Comparison of ENCODE assay signal across 18 cellular contexts in the genomic region with DNA sequence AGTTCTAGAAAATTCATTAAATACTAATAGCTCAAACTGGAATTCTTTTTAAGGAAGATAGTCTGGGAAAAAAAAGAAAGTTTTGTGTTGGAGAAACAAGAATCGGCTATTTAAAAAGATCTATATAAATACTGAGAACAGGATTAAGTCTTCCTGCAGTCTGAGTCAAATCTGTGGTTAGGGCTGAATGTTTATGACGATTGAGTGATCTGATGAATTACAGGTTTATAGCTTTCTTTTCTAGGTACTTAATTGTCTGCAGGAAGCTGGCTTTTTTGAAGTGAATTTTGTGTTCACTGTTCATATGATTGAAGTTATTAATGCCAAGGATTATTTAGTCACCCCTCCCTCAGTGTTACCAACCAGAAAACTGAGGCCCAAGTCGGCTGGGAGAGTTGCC. TPM values are rescaled to one million over a fixed set of nuclear protein-coding genes. Genes with fewer than 3 reads are reported as not detected.
"Had no signal": no experiment of that assay in that cellular context is flagged by ENCODE, and none has a peak within 500 bp of the region (broad histone marks: within the 10 kb centered on the region; RNA-seq: fewer than 3 reads in every experiment).

No MANE protein-coding gene starts in this region.

- H3K9me3 ChIP-seq: gastroesophageal sphincter, ovary, stomach had no signal

- H3K27ac ChIP-seq: coronary artery, gastroesophageal sphincter, neural progenitor cell, ovary, stomach had no signal

- H3K36me3 ChIP-seq: gastroesophageal sphincter, neural progenitor cell, ovary, stomach had no signal

- H2AFZ ChIP-seq: neural progenitor cell had no signal

- DNase-seq: effector CD8-positive, alpha-beta T cell; kidney glomerular epithelial cell; natural killer cell; nucleus accumbens; ovary; right cardiac atrium; small intestine; stimulated activated CD4-positive, alpha-beta T cell treated with anti-CD3 and anti-CD28 coated beads, Interleukin-12 subunit alpha, Interleukin-12 subunit beta, amount 100 ng/mL, for 4 hours; stimulated activated naive CD4-positive, alpha-beta T cell; stomach; substantia nigra; trophoblast cell had no signal

- H3K4me3 ChIP-seq: coronary artery, gastroesophageal sphincter, neural progenitor cell, ovary, stomach had no signal

- H3K27me3 ChIP-seq: gastroesophageal sphincter, neural progenitor cell, ovary, stomach had no signal

- H3K4me1 ChIP-seq: gastroesophageal sphincter, stomach had no signal

- ATAC-seq: esophagus mucosa, gastroesophageal sphincter, left lobe of liver, natural killer cell, right cardiac atrium had no signal

- H3K4me2 ChIP-seq: neural progenitor cell had no signal

RNA-seq across cellular contexts. Expression of a gene that starts 42.2 kb away (rescaled TPM):
- total RNA-seq: myocyte, natural killer cell had no signal
